In the genomic region with DNA sequence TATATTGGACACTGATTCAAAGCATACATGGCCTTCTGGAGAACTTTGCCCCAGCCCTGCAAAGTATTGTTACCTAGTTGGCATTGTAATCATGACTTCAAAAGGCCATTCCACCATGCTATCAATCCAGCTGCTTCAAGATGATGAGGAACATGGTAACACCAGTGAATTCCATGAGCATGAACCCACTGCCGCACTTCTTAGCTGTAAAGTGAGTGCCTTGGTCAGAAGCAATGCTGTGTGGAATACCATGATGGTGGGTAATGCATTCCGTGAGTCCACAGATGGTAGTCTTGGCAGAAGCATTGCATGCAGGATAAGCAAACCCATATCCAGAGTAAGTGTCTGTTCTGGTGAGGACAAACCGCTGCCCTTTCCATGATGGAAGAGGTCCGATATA, we compare ENCODE assay signal across 2 cellular contexts. TPM values are rescaled to one million over a fixed set of nuclear protein-coding genes. Genes with fewer than 3 reads are reported as not detected.
"Had no signal": no experiment of that assay in that cellular context is flagged by ENCODE, and none has a peak within 500 bp of the region (broad histone marks: within the 10 kb centered on the region; RNA-seq: fewer than 3 reads in every experiment).

No MANE protein-coding gene starts in this region.

RNA-seq across cellular contexts. Expression of gene FIGNL2, which starts 50.5 kb away (rescaled TPM):
- total RNA-seq: PC-3, SJSA1 had no signal
